ENCODE assay signal across 8 cellular contexts in genomic region chr3:8962226-8962861, GRCh38. TPM values are rescaled to one million over a fixed set of nuclear protein-coding genes. Genes with fewer than 3 reads are reported as not detected.
DNase-seq lines count a peak whose midpoint lies in the region; ATAC-seq and TF ChIP-seq lines count a peak whose summit lies in the region.

No MANE protein-coding gene starts in this region.

- CTCF ChIA-PET in activated CD8-positive, alpha-beta memory T cell treated with anti-CD3 and anti-CD28 coated beads, Interleukin-2, amount 10 ng/mL, durations not matched to agents 7 days and 5 days (lab: Charles Lee): interaction anchor here (0.7 kb wide), 1 partner anchor 98 kb away, joined by 3 read pairs; no protein-coding TSS in a partner anchor
- CTCF ChIA-PET in WTC11 (lab: Charles Lee): interaction anchor here (1.6 kb wide), 1 partner anchor 26 kb away, joined by 4 read pairs; no protein-coding TSS in a partner anchor

- peak overlapping the region; percentile 66 for H3K4me3 ChIP-seq in iPS-15b (ENCODE audit: low read depth, low read length)
- peak overlapping the region; percentile 64 to 76 for H3K4me3 ChIP-seq in testis
- H3K4me3 ChIP-seq in aorta (ENCODE audit: low read length in 2 of 2): peak overlapping the region in 1 of 2 donors; percentile 63

- H3K36me3 ChIP-seq in iPS-15b (ENCODE audit: control insufficient read depth, insufficient read depth, low read length): no peaks in the 10 kb centered on the region
- H3K36me3 ChIP-seq in testis (ENCODE audit: low read depth, missing control alignments): no peaks in the 10 kb centered on the region
- H3K36me3 ChIP-seq in aorta (ENCODE audit: control insufficient read depth in 1 of 2, insufficient read depth in 2 of 2, low read length in 1 of 2): no peaks in the 10 kb centered on the region

- ATAC-seq in activated CD8-positive, alpha-beta memory T cell treated with anti-CD3 and anti-CD28 coated beads, Interleukin-2, amount 10 ng/mL, durations not matched to agents 7 days and 5 days: no peak
- ATAC-seq in WTC11 (no peak), aorta (ENCODE audit: low FRiP score) (no peak)

- TF ChIP-seq CTCF in WTC11 (IDR thresholded peaks at IDR 0.05) (no peak), testis (IDR thresholded peaks at IDR 0.05) (no peak)

- peak overlapping the region; percentile 85 for H3K4me3 Mint-ChIP-seq in activated CD8-positive, alpha-beta memory T cell treated with anti-CD3 and anti-CD28 coated beads, Interleukin-2, amount 10 ng/mL, durations not matched to agents 7 days and 5 days
- H3K4me3 Mint-ChIP-seq in WTC11: peak overlapping the region; percentile 95

- TF ChIP-seq POLR2A in testis (IDR thresholded peaks at IDR 0.05): no peak

- H3K27ac ChIP-seq in testis (no peak overlapping the region), aorta (ENCODE audit: low read depth in 1 of 2, low read length in 2 of 2) (no peak overlapping the region)

- no peaks in the 10 kb centered on the region for H3K9me3 Mint-ChIP-seq in activated CD8-positive, alpha-beta memory T cell treated with anti-CD3 and anti-CD28 coated beads, Interleukin-2, amount 10 ng/mL, durations not matched to agents 7 days and 5 days (ENCODE audit: low read depth)
- no peaks in the 10 kb centered on the region for H3K9me3 Mint-ChIP-seq in WTC11

- H3K27ac Mint-ChIP-seq in activated CD8-positive, alpha-beta memory T cell treated with anti-CD3 and anti-CD28 coated beads, Interleukin-2, amount 10 ng/mL, durations not matched to agents 7 days and 5 days: peak overlapping the region; percentile 94
- peak overlapping the region; percentile 78; the same call in 1 of the 2 replicates for H3K27ac Mint-ChIP-seq in WTC11

- no peaks in the 10 kb centered on the region for H3K27me3 Mint-ChIP-seq in activated CD8-positive, alpha-beta memory T cell treated with anti-CD3 and anti-CD28 coated beads, Interleukin-2, amount 10 ng/mL, durations not matched to agents 7 days and 5 days
- no peaks in the 10 kb centered on the region; the same call in 1 of the 2 replicates for H3K27me3 Mint-ChIP-seq in WTC11 (ENCODE audit: low read depth)

- POLR2A ChIA-PET in WTC11 (lab: Charles Lee): no interaction called here

- H3K27me3 ChIP-seq in iPS-15b (ENCODE audit: control insufficient read depth, insufficient read depth, low read length) (no peaks in the 10 kb centered on the region), testis (no peaks in the 10 kb centered on the region), aorta (ENCODE audit: control insufficient read depth in 1 of 2, insufficient read depth in 2 of 2, low read length in 1 of 2) (no peaks in the 10 kb centered on the region)

- no peak for DNase-seq in activated CD8-positive, alpha-beta memory T cell treated with anti-CD3 and anti-CD28 coated beads, Interleukin-2, amount 10 ng/mL, durations not matched to agents 7 days and 5 days
- DNase-seq in activated CD8-positive, alpha-beta memory T cell treated with anti-CD3 and anti-CD28 coated beads, Interleukin-2, amount 50 U/mL, for 48 hours: no peak
- DNase-seq in WTC11 (ENCODE audit: low spot score) (no peak), testis (no peak), NCI-H69 (lab: John Stamatoyannopoulos, UW) (no peak), aorta (no peak), COR-L47 (lab: John Stamatoyannopoulos, UW) (no peak)

- peaks cover 20% of the 10 kb centered on the region for H3K36me3 Mint-ChIP-seq in activated CD8-positive, alpha-beta memory T cell treated with anti-CD3 and anti-CD28 coated beads, Interleukin-2, amount 10 ng/mL, durations not matched to agents 7 days and 5 days
- H3K36me3 Mint-ChIP-seq in WTC11: peaks cover 14% of the 10 kb centered on the region

- peaks cover 11% of the 10 kb centered on the region for H3K4me1 ChIP-seq in iPS-15b (ENCODE audit: control insufficient read depth, insufficient read depth, low read length)
- H3K4me1 ChIP-seq in testis: peaks cover 7% of the 10 kb centered on the region
- H3K4me1 ChIP-seq in aorta (ENCODE audit: control insufficient read depth in 1 of 2, insufficient read depth in 2 of 2, low read length in 2 of 2): peaks cover 0 to 4% of the 10 kb centered on the region in 2 donors

- peaks cover 45% of the 10 kb centered on the region for H3K4me1 Mint-ChIP-seq in activated CD8-positive, alpha-beta memory T cell treated with anti-CD3 and anti-CD28 coated beads, Interleukin-2, amount 10 ng/mL, durations not matched to agents 7 days and 5 days
- peaks cover 33% of the 10 kb centered on the region for H3K4me1 Mint-ChIP-seq in WTC11

- H3K9me3 ChIP-seq in iPS-15b (ENCODE audit: control insufficient read depth, insufficient read depth, low read length) (no peaks in the 10 kb centered on the region), testis (no peaks in the 10 kb centered on the region), aorta (ENCODE audit: control insufficient read depth, low read length) (no peaks in the 10 kb centered on the region)

- intact Hi-C loops in testis (cut with DNase I; ENCODE audit: low total_unique reads): no loop called here
- intact Hi-C loops in aorta (cut with DNase I): no loop called here

- 17 to 20% methylated on average over 6 of the region's 6 CpGs for WGBS in testis, 2 donors
- 28% methylated on average over 6 of the region's 6 CpGs for WGBS in aorta, 2 donors

- H3K9ac ChIP-seq in iPS-15b (ENCODE audit: low read depth, low read length): peak overlapping the region; percentile 12

TF ChIP-seq in WTC11, 78 proteins besides CTCF, POLR2A, EP300 and RAD21:
- TF ChIP-seq RORB (CRISPR knock-in tag; IDR thresholded peaks at IDR 0.05) (no peak), NR3C1 (CRISPR knock-in tag; conservative IDR thresholded peaks at IDR 0.05; ENCODE audit: low read depth) (no peak), TP53 (CRISPR knock-in tag; IDR thresholded peaks at IDR 0.05) (no peak), ZNF263 (CRISPR knock-in tag; IDR thresholded peaks at IDR 0.05; ENCODE audit: low read depth) (no peak)

RNA-seq across cellular contexts. Expression of gene RAD18, which starts 0.9 kb away (rescaled TPM):
- total RNA-seq in activated CD8-positive, alpha-beta memory T cell treated with anti-CD3 and anti-CD28 coated beads, Interleukin-2, amount 10 ng/mL, durations not matched to agents 7 days and 5 days: 10 to 100 TPM; 35.4 to 37.6 TPM
- 20.9 to 24.4 TPM (median 22.9 TPM) in 3 replicates for total RNA-seq in WTC11 (2021)
- 10 to 100 TPM; 18.8 to 27.0 TPM for total RNA-seq in testis
- polyA plus RNA-seq in testis (ENCODE audit: insufficient read depth, low read depth, low replicate concordance): 7.6 TPM
- 10 to 100 TPM in 1 of 2 donors, 1 to 10 TPM in 1; 7.1 to 12.1 TPM for total RNA-seq in aorta
- polyA plus RNA-seq in aorta: 1 to 10 TPM; 2.5 to 2.9 TPM
